In the genomic region with DNA sequence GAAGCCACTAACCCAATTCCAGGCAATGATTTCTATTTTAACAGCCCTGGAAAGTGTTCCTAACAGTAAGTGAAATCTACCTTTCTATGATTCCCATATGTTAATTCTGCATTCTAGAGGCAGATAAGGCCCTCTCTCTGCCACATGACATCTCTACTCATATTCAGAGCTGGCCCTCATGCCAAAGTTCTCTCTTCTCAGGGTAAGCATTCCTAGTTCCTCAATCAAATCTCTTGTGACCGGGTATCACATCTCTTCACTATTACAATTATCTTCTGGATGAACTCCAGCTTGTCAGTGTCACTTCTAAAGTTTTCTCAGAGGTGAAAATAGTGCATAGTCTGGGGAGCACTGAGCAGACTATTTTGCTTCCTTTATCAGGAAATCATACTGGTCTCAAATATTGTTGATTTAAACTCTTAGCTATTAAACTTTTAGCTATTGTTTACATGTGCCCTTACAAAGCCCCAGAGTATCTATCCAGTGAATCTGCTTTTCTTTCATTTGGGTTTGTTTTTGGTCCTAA, we compare ENCODE assay signal across 17 cellular contexts.
DNase-seq lines count a peak whose midpoint lies in the region; ATAC-seq and TF ChIP-seq lines count a peak whose summit lies in the region.
"Had no signal": no experiment of that assay in that cellular context is flagged by ENCODE, and none has a peak within 500 bp of the region (broad histone marks: within the 10 kb centered on the region; RNA-seq: fewer than 3 reads in every experiment).

No MANE protein-coding gene starts in this region.

- no peaks in the 10 kb centered on the region for H3K79me2 ChIP-seq in OCI-LY3 (ENCODE audit: low read length)

- peak overlapping the region; percentile 67 for H3K9ac ChIP-seq in OCI-LY3 (ENCODE audit: low read length)
- H3K9ac ChIP-seq: SK-N-SH had no signal

- peak overlapping the region; percentile 84 for H3K4me2 ChIP-seq in OCI-LY3 (ENCODE audit: low read length)
- H3K4me2 ChIP-seq: SK-N-SH had no signal

- peaks cover 10% of the 10 kb centered on the region for H3K4me1 ChIP-seq in left ventricle myocardium inferior
- peaks cover 76% of the 10 kb centered on the region for H3K4me1 ChIP-seq in OCI-LY3 (ENCODE audit: low read length)
- peaks cover 5 to 21% of the 10 kb centered on the region in 2 donors for H3K4me1 ChIP-seq in left lung
- H3K4me1 ChIP-seq in upper lobe of right lung = peaks cover 3% of the 10 kb centered on the region
- no peaks in the 10 kb centered on the region for H3K4me1 ChIP-seq in SJCRH30

- no peaks in the 10 kb centered on the region for H4K20me1 ChIP-seq in OCI-LY3 (ENCODE audit: insufficient read depth, low read length)

- ATAC-seq in left ventricle myocardium superior (peak; percentile 30), left lung (peak; percentile 42), upper lobe of right lung (peak; percentile 40), GM18505 (IDR thresholded peaks at IDR 0.05; ENCODE audit: unreplicated experiment) (no peak)

- no peak for TF ChIP-seq POLR2A in GM18505 (IDR thresholded peaks at IDR 0.05; ENCODE audit: borderline replicate concordance, extremely low read depth, insufficient read depth, insufficient read length)

- no peak overlapping the region for H3K27ac ChIP-seq in left ventricle myocardium inferior (replicated peaks)
- peak overlapping the region; percentile 94 for H3K27ac ChIP-seq in OCI-LY3 (ENCODE audit: low read length)
- no peak overlapping the region for H3K27ac ChIP-seq in left lung
- no peak overlapping the region for H3K27ac ChIP-seq in upper lobe of right lung
- no peak overlapping the region for H3K27ac ChIP-seq in SJCRH30

- H3K9me3 ChIP-seq in left ventricle myocardium inferior (replicated peaks) (no peaks in the 10 kb centered on the region), OCI-LY3 (ENCODE audit: insufficient read depth, low read length) (no peaks in the 10 kb centered on the region), left lung (no peaks in the 10 kb centered on the region), upper lobe of right lung (no peaks in the 10 kb centered on the region), SJCRH30 (replicated peaks) (no peaks in the 10 kb centered on the region)
- H3K9me3 ChIP-seq: SK-N-SH had no signal

- no peak overlapping the region for H3K4me3 ChIP-seq in left ventricle myocardium inferior
- peak overlapping the region; percentile 59 for H3K4me3 ChIP-seq in OCI-LY3 (ENCODE audit: low read length)
- no peak overlapping the region for H3K4me3 ChIP-seq in left lung
- no peak overlapping the region for H3K4me3 ChIP-seq in upper lobe of right lung
- no peak overlapping the region for H3K4me3 ChIP-seq in SJCRH30

- no peak for DNase-seq in left ventricle myocardium superior
- no peak for DNase-seq in left ventricle myocardium inferior
- DNase-seq in left lung = no peak
- DNase-seq in upper lobe of right lung = no peak
- DNase-seq in SJCRH30 = no peak
- DNase-seq in C1 segment of cervical spinal cord (lab: John Stamatoyannopoulos, UW) = no peak
- DNase-seq: CD4-positive, alpha-beta T cell; GOT3; KG1; NCI-H1048; NCI-H146; NCI-H2081 treated with DMSO at 0.1 percent for 48 hours; NCI-H510A treated with DMSO at 0.1 percent for 48 hours; NCI-H82; SK-N-SH had no signal

- H3K27me3 ChIP-seq in left ventricle myocardium inferior (ENCODE audit: low read depth) (no peaks in the 10 kb centered on the region), OCI-LY3 (ENCODE audit: low read depth, low read length) (no peaks in the 10 kb centered on the region), left lung (no peaks in the 10 kb centered on the region), upper lobe of right lung (no peaks in the 10 kb centered on the region), SJCRH30 (no peaks in the 10 kb centered on the region)

- H3K36me3 ChIP-seq in left ventricle myocardium inferior (no peaks in the 10 kb centered on the region), OCI-LY3 (replicated peaks; ENCODE audit: low read depth, low read length) (peaks cover 9% of the 10 kb centered on the region), left lung (no peaks in the 10 kb centered on the region), upper lobe of right lung (no peaks in the 10 kb centered on the region), SJCRH30 (no peaks in the 10 kb centered on the region)

- TF ChIP-seq CTCF in left ventricle myocardium inferior (IDR thresholded peaks at IDR 0.05; ENCODE audit: borderline replicate concordance) = no peak
- no peak for TF ChIP-seq CTCF in OCI-LY3 (IDR thresholded peaks at IDR 0.05; ENCODE audit: low read depth, low read length)
- TF ChIP-seq CTCF in left lung (IDR thresholded peaks at IDR 0.05) = no peak
- TF ChIP-seq CTCF in upper lobe of right lung (IDR thresholded peaks at IDR 0.05) = no peak

- intact Hi-C loops in left ventricle myocardium superior (cut with micrococcal nuclease) (no loop called here), left ventricle myocardium inferior (cut with micrococcal nuclease) (no loop called here), left lung (cut with DNase I) (no loop called here), upper lobe of right lung (cut with DNase I) (no loop called here)

- no peak overlapping the region for H2AFZ ChIP-seq in OCI-LY3 (ENCODE audit: low read depth, low read length)
